Comparison of ENCODE assay signal across 18 cellular contexts in the genomic region with DNA sequence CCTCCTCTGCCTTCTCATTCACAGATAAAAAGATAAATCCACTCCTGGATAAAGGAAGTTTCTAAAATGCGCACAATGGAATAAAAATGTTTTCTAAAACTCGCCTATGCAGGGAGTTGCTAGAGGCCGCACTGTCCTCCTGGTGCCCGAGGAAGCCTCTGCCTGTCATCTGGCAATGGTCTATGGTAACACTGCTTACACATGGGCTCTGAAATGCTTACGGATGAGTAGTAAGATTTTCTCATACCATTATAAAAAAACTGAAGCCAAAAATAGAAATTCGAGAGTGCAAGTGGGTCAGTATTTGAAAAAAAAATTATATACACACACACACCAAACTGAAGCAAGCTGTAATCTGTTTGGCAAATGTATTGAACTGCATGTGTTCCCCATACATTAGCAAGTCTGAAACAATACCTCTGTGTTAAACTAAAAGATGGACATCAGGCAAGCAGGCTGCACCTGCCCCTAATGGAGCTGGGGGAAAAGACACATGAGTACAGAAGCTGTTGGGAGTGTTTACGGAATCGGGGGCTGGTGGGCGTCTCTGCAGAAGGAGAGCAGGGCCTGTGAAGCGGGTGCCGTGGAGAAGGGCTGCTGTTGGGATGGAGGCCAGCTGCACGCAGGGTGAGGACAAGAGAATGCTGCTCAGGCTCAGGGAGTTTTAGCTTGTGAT.
A peak's percentile ranks its signal among the peaks of the same experiment; 100 is the strongest.
DNase-seq lines count a peak whose midpoint lies in the region; TF ChIP-seq lines count a peak whose summit lies in the region.
"Had no signal": no experiment of that assay in that cellular context is flagged by ENCODE, and none has a peak within 500 bp of the region (broad histone marks: within the 10 kb centered on the region; RNA-seq: fewer than 3 reads in every experiment).

No MANE protein-coding gene starts in this region.

- no peaks in the 10 kb centered on the region for H3K9me3 Mint-ChIP-seq in activated CD4-positive, alpha-beta T cell treated with anti-CD3 and anti-CD28 coated beads, Interleukin-2, amount 10 ng/mL, durations not matched to agents 24 days and 14 days
- H3K9me3 Mint-ChIP-seq: H9 had no signal

- H3K9me3 ChIP-seq in AG04450 (ENCODE audit: control insufficient read depth, insufficient read depth, low read length) (no peaks in the 10 kb centered on the region), testis (no peaks in the 10 kb centered on the region)

- intact Hi-C loops in activated CD4-positive, alpha-beta T cell treated with anti-CD3 and anti-CD28 coated beads, Interleukin-2, amount 10 ng/mL, durations not matched to agents 24 days and 14 days (cut with micrococcal nuclease) = no loop called here
- intact Hi-C loops in testis (cut with DNase I; ENCODE audit: low total_unique reads) = no loop called here

- H3K36me3 Mint-ChIP-seq in activated CD4-positive, alpha-beta T cell treated with anti-CD3 and anti-CD28 coated beads, Interleukin-2, amount 10 ng/mL, durations not matched to agents 24 days and 14 days (ENCODE audit: low read depth) = no peaks in the 10 kb centered on the region
- H3K36me3 Mint-ChIP-seq: CD14-positive monocyte had no signal

- in situ Hi-C loops in brain microvascular endothelial cell (cut with HindIII; ENCODE audit: low pct_ligation_motif_present, low sequenced_read_pairs) = no loop called here

- no peaks in the 10 kb centered on the region for H3K4me1 ChIP-seq in testis

- TF ChIP-seq POLR2A in testis (IDR thresholded peaks at IDR 0.05) = no peak

- H3K27ac ChIP-seq in AG04450 (ENCODE audit: low read depth, low read length) = peak overlapping the region; percentile 25
- H3K27ac ChIP-seq in brain microvascular endothelial cell = peak overlapping the region; percentile 19
- H3K27ac ChIP-seq in testis = no peak overlapping the region

- 85 to 86% methylated on average over 12 of the region's 12 CpGs for WGBS in testis, 2 donors

- no peak for TF ChIP-seq CTCF in AG04450 (IDR thresholded peaks at IDR 0.05; ENCODE audit: low read depth, low read length)
- no peak for TF ChIP-seq CTCF in brain microvascular endothelial cell (IDR thresholded peaks at IDR 0.05; ENCODE audit: low read depth, low read length, missing control alignments)
- no peak for TF ChIP-seq CTCF in testis (IDR thresholded peaks at IDR 0.05)

- H3K4me1 Mint-ChIP-seq in activated CD4-positive, alpha-beta T cell treated with anti-CD3 and anti-CD28 coated beads, Interleukin-2, amount 10 ng/mL, durations not matched to agents 24 days and 14 days = no peaks in the 10 kb centered on the region
- H3K4me1 Mint-ChIP-seq: CD14-positive monocyte had no signal

- H3K27ac Mint-ChIP-seq in activated CD4-positive, alpha-beta T cell treated with anti-CD3 and anti-CD28 coated beads, Interleukin-2, amount 10 ng/mL, durations not matched to agents 24 days and 14 days = no peak overlapping the region
- H3K27ac Mint-ChIP-seq: CD14-positive monocyte had no signal

- no peak overlapping the region for H3K4me3 ChIP-seq in AG04450 (ENCODE audit: low read depth, low read length)
- H3K4me3 ChIP-seq in brain microvascular endothelial cell (ENCODE audit: low read depth, low read length) = no peak overlapping the region
- H3K4me3 ChIP-seq in testis = no peak overlapping the region

- CTCF ChIA-PET in AG04450 (lab: Charles Lee) = interaction anchor here (0.6 kb wide), 1 partner anchor 122 kb away, joined by 3 read pairs; no protein-coding TSS in a partner anchor

- H3K4me3 Mint-ChIP-seq in activated CD4-positive, alpha-beta T cell treated with anti-CD3 and anti-CD28 coated beads, Interleukin-2, amount 10 ng/mL, durations not matched to agents 24 days and 14 days = no peak overlapping the region
- H3K4me3 Mint-ChIP-seq: CD14-positive monocyte, H9 had no signal

- no peaks in the 10 kb centered on the region for H3K27me3 ChIP-seq in AG04450 (ENCODE audit: control insufficient read depth, insufficient read depth, low read length)
- no peaks in the 10 kb centered on the region for H3K27me3 ChIP-seq in brain microvascular endothelial cell (replicated peaks)
- H3K27me3 ChIP-seq in testis = no peaks in the 10 kb centered on the region

- POLR2A ChIA-PET in AG04450 (lab: Yijun Ruan, JAX) = interaction anchor here (0.6 kb wide), 1 partner anchor 69 kb away, joined by 4 read pairs; no protein-coding TSS in a partner anchor

- H3K27me3 Mint-ChIP-seq in activated CD4-positive, alpha-beta T cell treated with anti-CD3 and anti-CD28 coated beads, Interleukin-2, amount 10 ng/mL, durations not matched to agents 24 days and 14 days = no peaks in the 10 kb centered on the region

- H3K36me3 ChIP-seq in brain microvascular endothelial cell (replicated peaks) = no peaks in the 10 kb centered on the region
- H3K36me3 ChIP-seq in testis (ENCODE audit: low read depth, missing control alignments) = no peaks in the 10 kb centered on the region

- DNase-seq in AG04450 (ENCODE audit: low read depth, low spot score) = no peak
- DNase-seq in AG20443 (ENCODE audit: low spot score) = peak; percentile 24
- DNase-seq in NCI-H69 (lab: John Stamatoyannopoulos, UW) = peak; percentile 47
- DNase-seq in brain microvascular endothelial cell = no peak
- no peak for DNase-seq in H4 (ENCODE audit: low spot score)
- no peak for DNase-seq in activated CD4-positive, alpha-beta T cell treated with anti-CD3 and anti-CD28 coated beads, Interleukin-2, amount 10 ng/mL, durations not matched to agents 24 days and 14 days
- DNase-seq in testis = no peak
- DNase-seq in NCI-H510A (lab: John Stamatoyannopoulos, UW) = no peak
- DNase-seq: DMS79, H9, MM.1S, NCI-H1694 treated with DMSO at 0.1 percent for 48 hours, NCI-H2107, NCI-H446, NCI-H774, SIG-M5, T-helper 1 cell had no signal

Comparison
In these comparisons a context has a peak if more than half of its experiments do, and no peak if none do; other contexts are left out.
1. DNase-seq: peak in AG20443 (single experiment) and NCI-H69 (single experiment); none in AG04450 (single experiment), brain microvascular endothelial cell (single experiment), H4 (single experiment), activated CD4-positive, alpha-beta T cell treated with anti-CD3 and anti-CD28 coated beads, Interleukin-2, amount 10 ng/mL, durations not matched to agents 24 days and 14 days (single experiment), testis (single experiment) and NCI-H510A (single experiment).
2. H3K27ac ChIP-seq: peak in AG04450 (single experiment) and brain microvascular endothelial cell (single experiment); none in testis (0 of 2).